ENCODE assay signal across 12 cellular contexts in the genomic region with DNA sequence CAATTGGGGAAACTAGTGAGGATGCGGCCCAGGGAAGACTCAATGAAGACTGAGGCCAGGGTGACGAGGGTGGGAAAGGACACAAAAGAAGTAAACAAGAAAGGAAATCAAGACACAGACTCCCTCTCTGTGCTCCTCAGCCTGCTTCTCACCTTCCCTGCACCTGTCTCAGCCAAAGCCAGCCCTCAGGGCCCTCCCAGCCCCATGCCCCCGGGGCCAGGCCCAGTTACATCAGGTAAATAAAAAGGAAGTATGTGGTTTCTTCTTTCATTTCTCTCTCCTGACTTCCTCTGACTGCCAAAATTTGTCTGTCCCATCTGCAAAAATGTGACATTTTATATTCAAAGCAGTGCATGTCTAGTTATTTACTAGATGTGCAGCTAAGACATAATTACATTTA.
A peak's percentile ranks its signal among the peaks of the same experiment; 100 is the strongest.
DNase-seq lines count a peak whose midpoint lies in the region; ATAC-seq and TF ChIP-seq lines count a peak whose summit lies in the region.
"Had no signal": no experiment of that assay in that cellular context is flagged by ENCODE, and none has a peak within 500 bp of the region (broad histone marks: within the 10 kb centered on the region; RNA-seq: fewer than 3 reads in every experiment).

No MANE protein-coding gene starts in this region.

- ATAC-seq in activated naive CD8-positive, alpha-beta T cell treated with anti-CD3 and anti-CD28 coated beads, Interleukin-2, amount 10 ng/mL, durations not matched to agents 7 days and 5 days (ENCODE audit: low read depth): peak; percentile 55
- ATAC-seq in HG03064 (IDR thresholded peaks at IDR 0.05; ENCODE audit: low read depth, unreplicated experiment) (peak; percentile 37), HG03571 (IDR thresholded peaks at IDR 0.05; ENCODE audit: unreplicated experiment) (no peak)
- ATAC-seq: psoas muscle had no signal

- H3K4me3 Mint-ChIP-seq in activated naive CD8-positive, alpha-beta T cell treated with anti-CD3 and anti-CD28 coated beads, Interleukin-2, amount 10 ng/mL, durations not matched to agents 7 days and 5 days: peak overlapping the region; percentile 51
- H3K4me3 Mint-ChIP-seq in activated naive CD8-positive, alpha-beta T cell treated with anti-CD3 and anti-CD28 coated beads for 36 hours: no peak overlapping the region

- H3K27me3 Mint-ChIP-seq in activated naive CD8-positive, alpha-beta T cell treated with anti-CD3 and anti-CD28 coated beads, Interleukin-2, amount 10 ng/mL, durations not matched to agents 7 days and 5 days: peaks cover 12% of the 10 kb centered on the region
- H3K27me3 Mint-ChIP-seq in activated naive CD8-positive, alpha-beta T cell treated with anti-CD3 and anti-CD28 coated beads for 36 hours: no peaks in the 10 kb centered on the region

- H3K9me3 Mint-ChIP-seq in activated naive CD8-positive, alpha-beta T cell treated with anti-CD3 and anti-CD28 coated beads, Interleukin-2, amount 10 ng/mL, durations not matched to agents 7 days and 5 days: no peaks in the 10 kb centered on the region
- no peaks in the 10 kb centered on the region for H3K9me3 Mint-ChIP-seq in activated naive CD8-positive, alpha-beta T cell treated with anti-CD3 and anti-CD28 coated beads for 36 hours

- H3K4me1 ChIP-seq in Peyer's patch (peaks cover 0 to 19% (median 3%) of the 10 kb centered on the region in 4 donors), thymus (ENCODE audit: control insufficient read depth, insufficient read depth, low read length) (peaks cover 36% of the 10 kb centered on the region), tibial nerve (peaks cover 0 to 7% (median 2%) of the 10 kb centered on the region in 4 donors)
- H3K4me1 ChIP-seq: psoas muscle had no signal

- no peak for TF ChIP-seq POLR2A in Peyer's patch (IDR thresholded peaks at IDR 0.05)
- no peak for TF ChIP-seq POLR2A in tibial nerve (IDR thresholded peaks at IDR 0.05)

- H3K27me3 ChIP-seq in Peyer's patch (no peaks in the 10 kb centered on the region), thymus (ENCODE audit: control insufficient read depth, insufficient read depth) (no peaks in the 10 kb centered on the region), tibial nerve (no peaks in the 10 kb centered on the region)

- no peak for DNase-seq in activated naive CD8-positive, alpha-beta T cell treated with anti-CD3 and anti-CD28 coated beads, Interleukin-2, amount 10 ng/mL, durations not matched to agents 7 days and 5 days
- no peak for DNase-seq in activated naive CD8-positive, alpha-beta T cell treated with anti-CD3 and anti-CD28 coated beads for 36 hours
- DNase-seq in Peyer's patch (peak in 2 of 3 donors; percentile 83 to 85), DMS53 treated with DMSO at 0.1 percent for 48 hours (lab: John Stamatoyannopoulos, UW; ENCODE audit: unreplicated experiment) (no peak), tibial nerve (ENCODE audit: low spot score in 2 of 2) (no peak)
- DNase-seq: activated CD4-positive, CD25-positive, alpha-beta regulatory T cell treated with anti-CD3 and anti-CD28 coated beads, Interleukin-2, amount 50 U/mL, for 72 hours; activated naive CD4-positive, alpha-beta T cell treated with Interleukin-2 at 50 U/mL for 16 hours; NCI-H1436; psoas muscle had no signal

- H3K36me3 Mint-ChIP-seq in activated naive CD8-positive, alpha-beta T cell treated with anti-CD3 and anti-CD28 coated beads, Interleukin-2, amount 10 ng/mL, durations not matched to agents 7 days and 5 days: no peaks in the 10 kb centered on the region
- no peaks in the 10 kb centered on the region for H3K36me3 Mint-ChIP-seq in activated naive CD8-positive, alpha-beta T cell treated with anti-CD3 and anti-CD28 coated beads for 36 hours

- H3K4me3 ChIP-seq in Peyer's patch: no peak overlapping the region
- H3K4me3 ChIP-seq in thymus (ENCODE audit: low read length): no peak overlapping the region
- H3K4me3 ChIP-seq in tibial nerve: no peak overlapping the region
- H3K4me3 ChIP-seq: psoas muscle had no signal

- 18% methylated on average over 3 of the region's 3 CpGs for WGBS in thymus
- 81 to 83% methylated on average over 3 of the region's 3 CpGs for WGBS in tibial nerve, 2 donors

- H3K4me1 Mint-ChIP-seq in activated naive CD8-positive, alpha-beta T cell treated with anti-CD3 and anti-CD28 coated beads, Interleukin-2, amount 10 ng/mL, durations not matched to agents 7 days and 5 days: peaks cover 33% of the 10 kb centered on the region
- peaks cover 24% of the 10 kb centered on the region for H3K4me1 Mint-ChIP-seq in activated naive CD8-positive, alpha-beta T cell treated with anti-CD3 and anti-CD28 coated beads for 36 hours

- POLR2A ChIA-PET in activated naive CD8-positive, alpha-beta T cell treated with anti-CD3 and anti-CD28 coated beads, Interleukin-2, amount 10 ng/mL, durations not matched to agents 7 days and 5 days (lab: Charles Lee): interaction anchor here (2.1 kb wide), 1 partner anchor 16 kb away, joined by 8 read pairs; no protein-coding TSS in a partner anchor

- H3K36me3 ChIP-seq in Peyer's patch (no peaks in the 10 kb centered on the region), thymus (ENCODE audit: control insufficient read depth, insufficient read depth) (no peaks in the 10 kb centered on the region), tibial nerve (no peaks in the 10 kb centered on the region)

- H3K27ac ChIP-seq in Peyer's patch (peak overlapping the region in 1 of 4 donors; percentile 57), thymus (ENCODE audit: low read depth) (peak overlapping the region; percentile 31), tibial nerve (no peak overlapping the region)
- H3K27ac ChIP-seq: psoas muscle had no signal

- no peaks in the 10 kb centered on the region for H3K9me3 ChIP-seq in Peyer's patch
- H3K9me3 ChIP-seq in thymus (ENCODE audit: control insufficient read depth): no peaks in the 10 kb centered on the region
- H3K9me3 ChIP-seq in tibial nerve: no peaks in the 10 kb centered on the region
- H3K9me3 ChIP-seq: psoas muscle had no signal

- TF ChIP-seq CTCF in Peyer's patch (IDR thresholded peaks at IDR 0.05) (no peak), tibial nerve (IDR thresholded peaks at IDR 0.05) (no peak)

- peak overlapping the region; percentile 70 for H3K27ac Mint-ChIP-seq in activated naive CD8-positive, alpha-beta T cell treated with anti-CD3 and anti-CD28 coated beads, Interleukin-2, amount 10 ng/mL, durations not matched to agents 7 days and 5 days
- H3K27ac Mint-ChIP-seq in activated naive CD8-positive, alpha-beta T cell treated with anti-CD3 and anti-CD28 coated beads for 36 hours: no peak overlapping the region

- no peak for TF ChIP-seq EP300 in tibial nerve (IDR thresholded peaks at IDR 0.05)

Comparison
In these comparisons a context has a peak if more than half of its experiments do, and no peak if none do; other contexts are left out.
1. DNase-seq: peak in Peyer's patch (2 of 3); none in activated naive CD8-positive, alpha-beta T cell treated with anti-CD3 and anti-CD28 coated beads, Interleukin-2, amount 10 ng/mL, durations not matched to agents 7 days and 5 days (single experiment), activated naive CD8-positive, alpha-beta T cell treated with anti-CD3 and anti-CD28 coated beads for 36 hours (single experiment), DMS53 treated with DMSO at 0.1 percent for 48 hours (single experiment) and tibial nerve (0 of 2).